Comparison of ENCODE assay signal across 8 cellular contexts in the genomic region with DNA sequence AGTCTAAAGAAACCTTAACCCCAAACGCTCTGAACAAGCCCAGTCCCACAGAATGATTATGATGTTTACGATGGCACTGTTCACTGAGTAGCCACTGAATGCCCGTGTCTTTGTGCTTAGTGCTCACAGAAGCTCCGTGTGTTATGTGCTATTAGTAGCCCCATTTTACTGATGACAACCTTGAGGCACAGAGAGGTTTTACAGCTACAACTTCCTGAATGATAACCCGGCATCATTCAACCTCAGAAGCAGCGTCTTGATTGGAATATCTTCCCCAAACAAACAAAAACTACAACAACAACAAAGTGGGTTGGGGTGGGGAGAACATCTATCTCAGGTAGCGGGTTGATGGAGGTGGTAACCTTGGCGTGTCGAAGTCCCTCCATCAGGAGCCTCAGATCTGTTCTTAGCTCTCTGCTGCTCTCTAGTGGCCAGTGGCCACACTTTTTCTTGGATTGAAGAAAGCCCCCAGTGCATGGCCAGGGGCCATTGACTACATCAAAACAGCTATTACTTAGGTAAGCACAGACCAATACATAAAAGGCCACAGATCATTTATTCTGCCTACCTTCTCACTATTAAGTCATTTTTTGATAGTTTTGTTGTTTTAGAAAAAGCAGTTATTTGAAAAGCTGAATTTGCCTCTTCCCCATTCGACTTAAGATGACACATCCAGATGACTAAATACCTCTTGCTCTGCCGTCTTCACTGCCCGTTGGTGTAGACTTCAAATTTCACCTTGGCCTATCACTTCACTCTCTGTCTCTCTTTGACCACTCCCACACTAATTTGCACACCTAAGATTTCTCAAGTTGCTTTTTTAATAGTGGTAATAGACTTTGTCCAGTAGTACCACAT.
A peak's percentile ranks its signal among the peaks of the same experiment; 100 is the strongest.
DNase-seq lines count a peak whose midpoint lies in the region; ATAC-seq and TF ChIP-seq lines count a peak whose summit lies in the region.

No MANE protein-coding gene starts in this region.

- H3K27ac Mint-ChIP-seq in activated naive CD8-positive, alpha-beta T cell treated with anti-CD3 and anti-CD28 coated beads for 36 hours, result no peak overlapping the region

- H3K36me3 Mint-ChIP-seq in activated naive CD8-positive, alpha-beta T cell treated with anti-CD3 and anti-CD28 coated beads for 36 hours, result no peaks in the 10 kb centered on the region

- H3K4me1 Mint-ChIP-seq in activated naive CD8-positive, alpha-beta T cell treated with anti-CD3 and anti-CD28 coated beads for 36 hours, result no peaks in the 10 kb centered on the region

- ATAC-seq in GM19023 (IDR thresholded peaks at IDR 0.05; ENCODE audit: unreplicated experiment) (peak; percentile 77), HG03159 (IDR thresholded peaks at IDR 0.05; ENCODE audit: unreplicated experiment) (peak; percentile 95)

- H3K4me3 Mint-ChIP-seq in activated naive CD8-positive, alpha-beta T cell treated with anti-CD3 and anti-CD28 coated beads for 36 hours, result no peak overlapping the region

- no peak overlapping the region for H3K27ac ChIP-seq in right atrium auricular region

- peaks cover 5% of the 10 kb centered on the region for H3K9me3 Mint-ChIP-seq in activated naive CD8-positive, alpha-beta T cell treated with anti-CD3 and anti-CD28 coated beads for 36 hours

- peak; percentile 84 for DNase-seq in D341Med (ENCODE audit: low spot score)
- DNase-seq in NCI-H526 (lab: John Stamatoyannopoulos, UW), result peak; percentile 51 to 88
- peak; percentile 25 for DNase-seq in activated naive CD8-positive, alpha-beta T cell treated with anti-CD3 and anti-CD28 coated beads for 36 hours
- no peak for DNase-seq in right atrium auricular region (ENCODE audit: low spot score)
- DNase-seq in stimulated activated CD4-positive, alpha-beta T cell treated with anti-CD3 and anti-CD28 coated beads, Interleukin-12 subunit alpha, Interleukin-12 subunit beta, amount 100 ng/mL, for 4 hours, result peak; percentile 7
- DNase-seq in effector CD8-positive, alpha-beta T cell (lab: John Stamatoyannopoulos, UW), result no peak

- H3K4me3 ChIP-seq in right atrium auricular region, result no peak overlapping the region

- TF ChIP-seq CTCF in right atrium auricular region (IDR thresholded peaks at IDR 0.05), result peak; percentile 73 to 81

- H3K9me3 ChIP-seq in right atrium auricular region, result peaks cover 0 to 1% of the 10 kb centered on the region in 2 donors

- peaks cover 8% of the 10 kb centered on the region for H3K27me3 Mint-ChIP-seq in activated naive CD8-positive, alpha-beta T cell treated with anti-CD3 and anti-CD28 coated beads for 36 hours

- H3K36me3 ChIP-seq in right atrium auricular region, result no peaks in the 10 kb centered on the region

- H3K4me1 ChIP-seq in right atrium auricular region, result no peaks in the 10 kb centered on the region

- no peaks in the 10 kb centered on the region for H3K27me3 ChIP-seq in right atrium auricular region

Comparison
In these comparisons a context has a peak if more than half of its experiments do, and no peak if none do; other contexts are left out.
1. DNase-seq: peak in D341Med (single experiment), NCI-H526 (2 of 2), activated naive CD8-positive, alpha-beta T cell treated with anti-CD3 and anti-CD28 coated beads for 36 hours (single experiment) and stimulated activated CD4-positive, alpha-beta T cell treated with anti-CD3 and anti-CD28 coated beads, Interleukin-12 subunit alpha, Interleukin-12 subunit beta, amount 100 ng/mL, for 4 hours (single experiment); none in right atrium auricular region (single experiment) and effector CD8-positive, alpha-beta T cell (single experiment).